In the genomic region with DNA sequence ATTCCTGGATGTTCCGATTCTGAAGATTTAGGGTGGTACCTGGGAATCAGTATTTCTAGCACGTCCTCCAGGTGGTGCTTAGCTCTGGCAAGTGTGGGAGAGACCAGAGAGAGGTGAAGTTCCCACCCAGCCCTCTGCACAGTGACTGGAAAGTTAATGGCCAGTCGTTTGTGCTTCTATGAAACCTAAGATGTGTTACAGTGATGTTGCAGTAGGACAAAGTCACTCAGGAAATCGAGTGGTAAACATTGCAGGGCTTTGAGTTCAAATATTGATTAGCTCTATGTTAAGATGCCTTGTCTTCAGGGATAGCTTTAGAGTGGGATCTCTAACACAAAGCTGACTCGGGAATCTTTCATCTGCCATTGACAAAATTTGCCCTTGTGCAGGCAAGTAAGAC, we compare ENCODE assay signal across 16 cellular contexts. TPM values are rescaled to one million over a fixed set of nuclear protein-coding genes. Genes with fewer than 3 reads are reported as not detected.
DNase-seq lines count a peak whose midpoint lies in the region; ATAC-seq lines count a peak whose summit lies in the region.
"Had no signal": no experiment of that assay in that cellular context is flagged by ENCODE, and none has a peak within 500 bp of the region (broad histone marks: within the 10 kb centered on the region; RNA-seq: fewer than 3 reads in every experiment).

No MANE protein-coding gene starts in this region.

- in situ Hi-C loops in KBM-7 (cut with MboI; ENCODE audit: low pct_unique_long_range_greater_than_20kb, low sequenced_read_pairs), result loop anchor here (25.0 kb wide), 1 partner anchor 1034 kb away; no protein-coding TSS in a partner anchor

- ATAC-seq in T-cell (replicated peaks in 1 of 4) (no peak), HG03097 (IDR thresholded peaks at IDR 0.05; ENCODE audit: low FRiP score, unreplicated experiment) (no peak)

- H3K9ac ChIP-seq in rectal smooth muscle tissue (ENCODE audit: low read length), result no peak overlapping the region
- H3K9ac ChIP-seq: BLaER1 treated with 17β-estradiol and CSF1 and Interleukin-3, amounts not matched to agents 10 nM and 100 nM had no signal

- intact Hi-C loops in activated CD4-positive, alpha-beta T cell treated with anti-CD3 and anti-CD28 coated beads, Interleukin-2, amount 10 ng/mL, durations not matched to agents 24 days and 14 days (cut with micrococcal nuclease), result loop anchor here (1.0 to 10.0 kb wide), 4 partner anchors 9 to 1266 kb away; no protein-coding TSS in a partner anchor

- no peaks in the 10 kb centered on the region for H3K27me3 ChIP-seq in rectal smooth muscle tissue (ENCODE audit: control insufficient read depth, insufficient read depth, low read length)
- H3K27me3 ChIP-seq: BLaER1 treated with 17β-estradiol and CSF1 and Interleukin-3, amounts not matched to agents 10 nM and 100 nM had no signal

- no peak overlapping the region for H3K4me3 Mint-ChIP-seq in activated CD4-positive, alpha-beta T cell treated with anti-CD3 and anti-CD28 coated beads, Interleukin-2, amount 10 ng/mL, durations not matched to agents 24 days and 14 days
- H3K4me3 Mint-ChIP-seq in T-cell (peak overlapping the region in 1 of 3 donors; percentile 40), immature natural killer cell (peak overlapping the region in 2 of 5 donors; percentile 23 to 24)
- H3K4me3 Mint-ChIP-seq: activated naive CD4-positive, alpha-beta T cell treated with anti-CD3 and anti-CD28 coated beads, Interleukin-2, amount 10 ng/mL, durations not matched to agents 7 days and 5 days; HFFc6 had no signal

- H3K9me3 Mint-ChIP-seq in activated CD4-positive, alpha-beta T cell treated with anti-CD3 and anti-CD28 coated beads, Interleukin-2, amount 10 ng/mL, durations not matched to agents 24 days and 14 days, result no peaks in the 10 kb centered on the region
- no peaks in the 10 kb centered on the region for H3K9me3 Mint-ChIP-seq in T-cell
- no peaks in the 10 kb centered on the region for H3K9me3 Mint-ChIP-seq in immature natural killer cell
- H3K9me3 Mint-ChIP-seq: activated naive CD4-positive, alpha-beta T cell treated with anti-CD3 and anti-CD28 coated beads, Interleukin-2, amount 10 ng/mL, durations not matched to agents 7 days and 5 days; HFFc6 had no signal

- POLR2A ChIA-PET in T-cell (lab: Charles Lee), result interaction anchor here (0.6 to 1.7 kb wide), 4 partner anchors 18 to 754 kb away, joined by 3 to 6 read pairs (median 4); no protein-coding TSS in a partner anchor

- H3K36me3 Mint-ChIP-seq in activated CD4-positive, alpha-beta T cell treated with anti-CD3 and anti-CD28 coated beads, Interleukin-2, amount 10 ng/mL, durations not matched to agents 24 days and 14 days (ENCODE audit: low read depth), result peaks cover 16% of the 10 kb centered on the region
- H3K36me3 Mint-ChIP-seq in T-cell, result peaks cover 19% of the 10 kb centered on the region
- H3K36me3 Mint-ChIP-seq in immature natural killer cell, result peaks cover 11 to 17% (median 17%) of the 10 kb centered on the region in 3 donors

- H3K27ac ChIP-seq in rectal smooth muscle tissue (ENCODE audit: low read depth, low read length), result peak overlapping the region; percentile 38
- H3K27ac ChIP-seq: BLaER1 treated with 17β-estradiol and CSF1 and Interleukin-3, amounts not matched to agents 10 nM and 100 nM had no signal

- H3K36me3 ChIP-seq in rectal smooth muscle tissue (ENCODE audit: control insufficient read depth, insufficient read depth, low read length), result peaks cover under 1% of the 10 kb centered on the region

- no peak overlapping the region for H3K4me3 ChIP-seq in rectal smooth muscle tissue (ENCODE audit: low read length)
- H3K4me3 ChIP-seq: BLaER1 treated with 17β-estradiol and CSF1 and Interleukin-3, amounts not matched to agents 10 nM and 100 nM had no signal

- H3K4me1 Mint-ChIP-seq in activated CD4-positive, alpha-beta T cell treated with anti-CD3 and anti-CD28 coated beads, Interleukin-2, amount 10 ng/mL, durations not matched to agents 24 days and 14 days, result peaks cover 56% of the 10 kb centered on the region
- peaks cover 82 to 97% (median 94%) of the 10 kb centered on the region in 3 donors for H3K4me1 Mint-ChIP-seq in T-cell
- H3K4me1 Mint-ChIP-seq in immature natural killer cell, result peaks cover 80 to 100% of the 10 kb centered on the region in 2 donors

- CTCF ChIA-PET in T-cell (lab: Charles Lee), result interaction anchor here (0.6 to 6.2 kb wide), 22 partner anchors 9 to 1064 kb away, joined by 3 to 57 read pairs (median 4); partner anchors contain the start of gene PIK3R1 (in 1 of the 2)

- H3K27me3 Mint-ChIP-seq in activated CD4-positive, alpha-beta T cell treated with anti-CD3 and anti-CD28 coated beads, Interleukin-2, amount 10 ng/mL, durations not matched to agents 24 days and 14 days, result no peaks in the 10 kb centered on the region
- no peaks in the 10 kb centered on the region for H3K27me3 Mint-ChIP-seq in T-cell
- peaks cover 6 to 27% (median 6%) of the 10 kb centered on the region in 3 donors for H3K27me3 Mint-ChIP-seq in immature natural killer cell (ENCODE audit: low read depth in 3 of 3)
- H3K27me3 Mint-ChIP-seq: activated naive CD4-positive, alpha-beta T cell treated with anti-CD3 and anti-CD28 coated beads, Interleukin-2, amount 10 ng/mL, durations not matched to agents 7 days and 5 days had no signal

- H3K27ac Mint-ChIP-seq in activated CD4-positive, alpha-beta T cell treated with anti-CD3 and anti-CD28 coated beads, Interleukin-2, amount 10 ng/mL, durations not matched to agents 24 days and 14 days, result no peak overlapping the region
- H3K27ac Mint-ChIP-seq in T-cell (peak overlapping the region; percentile 56 to 71), immature natural killer cell (peak overlapping the region; percentile 23 to 85 (median 62))
- H3K27ac Mint-ChIP-seq: activated naive CD4-positive, alpha-beta T cell treated with anti-CD3 and anti-CD28 coated beads, Interleukin-2, amount 10 ng/mL, durations not matched to agents 7 days and 5 days; HFFc6 had no signal

- DNase-seq in activated CD4-positive, alpha-beta T cell treated with anti-CD3 and anti-CD28 coated beads, Interleukin-2, amount 10 ng/mL, durations not matched to agents 24 days and 14 days, result peak; percentile 43
- no peak for DNase-seq in activated CD4-positive, alpha-beta T cell treated with anti-CD3 and anti-CD28 coated beads for 1 hour
- no peak for DNase-seq in T-cell
- no peak for DNase-seq in immature natural killer cell
- no peak for DNase-seq in KBM-7
- no peak for DNase-seq in dermis blood vessel endothelial cell
- DNase-seq: activated CD4-positive, alpha-beta T cell treated with anti-CD3 and anti-CD28 coated beads, Interleukin-2, amount 50 U/mL, for 1 hour; activated naive CD4-positive, alpha-beta T cell treated with anti-CD3 and anti-CD28 coated beads, Interleukin-2, amount 10 ng/mL, durations not matched to agents 7 days and 5 days; DMS53; HFFc6; NCI-H1436; NCI-H2227 treated with DMSO at 0.1 percent for 48 hours; trophoblast cell had no signal

- H3K4me1 ChIP-seq in rectal smooth muscle tissue (ENCODE audit: control insufficient read depth, insufficient read depth, low read length), result peaks cover 60% of the 10 kb centered on the region

RNA-seq across cellular contexts. Expression of gene PIK3R1, which starts 55.6 kb away (rescaled TPM):
- total RNA-seq in activated CD4-positive, alpha-beta T cell treated with anti-CD3 and anti-CD28 coated beads, Interleukin-2, amount 10 ng/mL, durations not matched to agents 24 days and 14 days, result 35.2 and 38.6 TPM in 2 replicates
- total RNA-seq in T-cell, result 100 to 1,000 TPM in 3 of 5 donors, 10 to 100 TPM in 2; 83.7 to 370 (median 105) TPM
- polyA plus RNA-seq in immature natural killer cell, result 10 to 100 TPM; 62.7 to 80.0 (median 66.8) TPM
- total RNA-seq in dermis blood vessel endothelial cell, result 18.4 and 19.5 TPM in 2 replicates
